Comparison of ENCODE assay signal across 25 cellular contexts in genomic region chr2:207320381-207321159, GRCh38.
DNase-seq lines count a peak whose midpoint lies in the region; ATAC-seq, FAIRE-seq and TF ChIP-seq lines count a peak whose summit lies in the region.
"Had no signal": no experiment of that assay in that cellular context is flagged by ENCODE, and none has a peak within 500 bp of the region (broad histone marks: within the 10 kb centered on the region; RNA-seq: fewer than 3 reads in every experiment).

No MANE protein-coding gene starts in this region.

- H3K4me1 Mint-ChIP-seq in HFFc6 (ENCODE audit: low read depth) = peaks cover 31% of the 10 kb centered on the region
- H3K4me1 Mint-ChIP-seq in neural progenitor cell = peaks cover 16% of the 10 kb centered on the region
- H3K4me1 Mint-ChIP-seq: CD8-positive, alpha-beta memory T cell had no signal

- H3K23me2 ChIP-seq in H1 (ENCODE audit: low read depth, low read length) = no peaks in the 10 kb centered on the region

- no peak overlapping the region for H4K91ac ChIP-seq in H1 (replicated peaks; ENCODE audit: insufficient read length, low read length)

- ATAC-seq in HG03469 (IDR thresholded peaks at IDR 0.05; ENCODE audit: unreplicated experiment) = no peak
- ATAC-seq: activated CD8-positive, alpha-beta memory T cell treated with anti-CD3 and anti-CD28 coated beads, Interleukin-2, amount 10 ng/mL, durations not matched to agents 7 days and 5 days; activated naive CD4-positive, alpha-beta T cell treated with anti-CD3 and anti-CD28 coated beads, Interleukin-2, amount 50 U/mL, for 72 hours had no signal

- H3K4me2 ChIP-seq in H1 (ENCODE audit: insufficient read depth in 1 of 2, low read depth in 2 of 2, low read length in 2 of 2) = no peak overlapping the region
- H3K4me2 ChIP-seq in neural progenitor cell = no peak overlapping the region

- H3K23ac ChIP-seq in H1 (ENCODE audit: insufficient read length) = no peak overlapping the region

- no peak for TF ChIP-seq POLR2A in H1 (IDR thresholded peaks at IDR 0.05; ENCODE audit: control extremely low read depth in 1 of 2, low read depth in 2 of 2, low read length in 2 of 2)

- no peak overlapping the region for H4K5ac ChIP-seq in H1 (ENCODE audit: insufficient read length, low read depth, low read length)

- FAIRE-seq in H1 (lab: Jason Lieb, UNC) (no peak), RCC 7860 (lab: Jason Lieb, UNC) (no peak)
- FAIRE-seq: GM12891 had no signal

- no peak for TF ChIP-seq RAD21 in H1 (IDR thresholded peaks at IDR 0.05 in 1 of 2, conservative IDR thresholded peaks at IDR 0.05 in 1 of 2; ENCODE audit: low read depth in 2 of 2, low read length in 2 of 2)

- no peaks in the 10 kb centered on the region for H3K36me3 ChIP-seq in H1 (ENCODE audit: control insufficient read depth in 2 of 4, insufficient read depth in 4 of 4, low read length in 3 of 4)
- no peaks in the 10 kb centered on the region for H3K36me3 ChIP-seq in neural progenitor cell
- H3K36me3 ChIP-seq: lower lobe of right lung, ovary, right atrium auricular region had no signal

- H3K27ac ChIP-seq in AG04450 (ENCODE audit: low read depth, low read length) (no peak overlapping the region), H1 (ENCODE audit: low read depth, low read length) (no peak overlapping the region), neural progenitor cell (no peak overlapping the region)
- H3K27ac ChIP-seq: lower lobe of right lung, ovary, right atrium auricular region had no signal

- H4K20me1 ChIP-seq in H1 (replicated peaks in 1 of 2; ENCODE audit: control insufficient read depth in 1 of 2, insufficient read depth in 2 of 2, low read length in 2 of 2) (no peaks in the 10 kb centered on the region), neural progenitor cell (ENCODE audit: low read depth) (no peaks in the 10 kb centered on the region)

- H3K4me3 ChIP-seq in AG04450 (ENCODE audit: low read depth, low read length) (no peak overlapping the region), H1 (ENCODE audit: extremely low read depth in 1 of 4, insufficient read depth in 2 of 4, low read depth in 3 of 4, low read length in 4 of 4) (no peak overlapping the region), neural progenitor cell (no peak overlapping the region)
- H3K4me3 ChIP-seq: lower lobe of right lung, ovary, right atrium auricular region had no signal

- H3K4me1 ChIP-seq in H1 (replicated peaks in 1 of 4; ENCODE audit: control insufficient read depth in 3 of 4, insufficient read depth in 4 of 4, low read length in 3 of 4) = no peaks in the 10 kb centered on the region
- no peaks in the 10 kb centered on the region for H3K4me1 ChIP-seq in neural progenitor cell
- H3K4me1 ChIP-seq: lower lobe of right lung, right atrium auricular region had no signal

- TF ChIP-seq CTCF in AG04450 (IDR thresholded peaks at IDR 0.05; ENCODE audit: low read depth, low read length) (peak; percentile 24; the same call in 1 of the 2 replicates), HFFc6 (IDR thresholded peaks at IDR 0.05) (peak; percentile 45), H1 (IDR thresholded peaks at IDR 0.05; ENCODE audit: control extremely low read depth in 1 of 3, insufficient read depth in 1 of 3, low read depth in 1 of 3, low read length in 3 of 3) (peak in 1 of 3 experiments; percentile 6; a peak in 1 of 4 replicates), neural progenitor cell (IDR thresholded peaks at IDR 0.05) (peak; percentile 23)

- no peak overlapping the region for H3K4ac ChIP-seq in H1 (replicated peaks; ENCODE audit: insufficient read length, low read depth, low read length)

- H3F3A ChIP-seq in neural progenitor cell (ENCODE audit: low read depth) = no peaks in the 10 kb centered on the region

- no peak for TF ChIP-seq EP300 in H1 (IDR thresholded peaks at IDR 0.05; ENCODE audit: borderline replicate concordance in 1 of 2, low read depth in 2 of 2, low read length in 2 of 2)

- H3K56ac ChIP-seq in H1 (replicated peaks; ENCODE audit: insufficient read length, low read depth, low read length) = no peak overlapping the region

- no peak overlapping the region for H2BK20ac ChIP-seq in H1 (ENCODE audit: low read length)

- H3K27me3 ChIP-seq in AG04450 (ENCODE audit: control insufficient read depth, insufficient read depth, low read length) (no peaks in the 10 kb centered on the region), H1 (replicated peaks in 1 of 4; ENCODE audit: control insufficient read depth in 3 of 4, extremely low read depth in 1 of 4, insufficient read depth in 3 of 4, low read length in 3 of 4) (no peaks in the 10 kb centered on the region), neural progenitor cell (no peaks in the 10 kb centered on the region)
- H3K27me3 ChIP-seq: ovary, right atrium auricular region had no signal

- CTCF ChIA-PET in AG04450 (lab: Charles Lee) (interaction anchor here (1.6 kb wide), 1 partner anchor 10 kb away, joined by 3 read pairs; no protein-coding TSS in a partner anchor), H1 (lab: Charles Lee; ENCODE audit: partially characterized antibody) (interaction anchor here (1.3 kb wide), 1 partner anchor 10 kb away, joined by 3 read pairs; no protein-coding TSS in a partner anchor)

- H2BK12ac ChIP-seq in H1 (ENCODE audit: low read depth, low read length) = no peak overlapping the region

- H3K36me3 Mint-ChIP-seq in HFFc6 (ENCODE audit: low read depth) = no peaks in the 10 kb centered on the region
- no peaks in the 10 kb centered on the region for H3K36me3 Mint-ChIP-seq in neural progenitor cell
- H3K36me3 Mint-ChIP-seq: type B pancreatic cell had no signal

- H2BK120ac ChIP-seq in H1 (replicated peaks; ENCODE audit: low read depth, low read length) = no peak overlapping the region

- peak overlapping the region; percentile 56; the same call in 1 of the 2 replicates for H2AFZ ChIP-seq in H1 (ENCODE audit: low read length)
- no peak overlapping the region for H2AFZ ChIP-seq in neural progenitor cell (replicated peaks)

- H3K14ac ChIP-seq in H1 (ENCODE audit: insufficient read length) = no peak overlapping the region

- H3K27ac Mint-ChIP-seq in HFFc6 = no peak overlapping the region
- no peak overlapping the region for H3K27ac Mint-ChIP-seq in neural progenitor cell
- H3K27ac Mint-ChIP-seq: activated CD8-positive, alpha-beta memory T cell treated with anti-CD3 and anti-CD28 coated beads, Interleukin-2, amount 10 ng/mL, durations not matched to agents 7 days and 5 days; activated naive CD4-positive, alpha-beta T cell treated with anti-CD3 and anti-CD28 coated beads, Interleukin-2, amount 50 U/mL, for 72 hours; activated T-helper 1 cell treated with anti-CD3 and anti-CD28 coated beads, Interleukin-12 subunit alpha, Interleukin-12 subunit beta, Interleukin-2, Interleukin-4 antibody, amounts not matched to agents 30 ng/mL and 10 ng/mL and 1 ng/mL, durations not matched to agents 14 hours and 24 hours and 36 hours; CD8-positive, alpha-beta memory T cell; type B pancreatic cell had no signal

- H3K79me1 ChIP-seq in H1 (ENCODE audit: low read depth, low read length) = no peaks in the 10 kb centered on the region

- no peaks in the 10 kb centered on the region for H3K9me3 Mint-ChIP-seq in HFFc6
- H3K9me3 Mint-ChIP-seq in neural progenitor cell = no peaks in the 10 kb centered on the region
- H3K9me3 Mint-ChIP-seq: activated T-helper 1 cell treated with anti-CD3 and anti-CD28 coated beads, Interleukin-12 subunit alpha, Interleukin-12 subunit beta, Interleukin-2, Interleukin-4 antibody, amounts not matched to agents 30 ng/mL and 10 ng/mL and 1 ng/mL, durations not matched to agents 14 hours and 24 hours and 36 hours; CD8-positive, alpha-beta memory T cell; type B pancreatic cell had no signal

- no peak overlapping the region for H2AK5ac ChIP-seq in H1 (ENCODE audit: low read depth, low read length)

- H3K4me3 Mint-ChIP-seq in HFFc6 (no peak overlapping the region), neural progenitor cell (no peak overlapping the region)
- H3K4me3 Mint-ChIP-seq: activated CD8-positive, alpha-beta memory T cell treated with anti-CD3 and anti-CD28 coated beads, Interleukin-2, amount 10 ng/mL, durations not matched to agents 7 days and 5 days; activated T-helper 1 cell treated with anti-CD3 and anti-CD28 coated beads, Interleukin-12 subunit alpha, Interleukin-12 subunit beta, Interleukin-2, Interleukin-4 antibody, amounts not matched to agents 30 ng/mL and 10 ng/mL and 1 ng/mL, durations not matched to agents 14 hours and 24 hours and 36 hours; CD8-positive, alpha-beta memory T cell; type B pancreatic cell had no signal

- H3K79me2 ChIP-seq in H1 (ENCODE audit: control insufficient read depth in 1 of 2, insufficient read depth in 2 of 2, low read length in 2 of 2) = no peaks in the 10 kb centered on the region
- H3K79me2 ChIP-seq in neural progenitor cell (ENCODE audit: low read depth) = no peaks in the 10 kb centered on the region

- no peak overlapping the region for H2BK15ac ChIP-seq in H1 (ENCODE audit: low read length)

- H3K9me3 ChIP-seq in AG04450 (ENCODE audit: control insufficient read depth, insufficient read depth, low read length) = no peaks in the 10 kb centered on the region
- no peaks in the 10 kb centered on the region for H3K9me3 ChIP-seq in H1 (ENCODE audit: insufficient read depth in 2 of 2, low read depth in 1 of 2, low read length in 1 of 2)
- no peaks in the 10 kb centered on the region for H3K9me3 ChIP-seq in neural progenitor cell (ENCODE audit: low read depth)
- H3K9me3 ChIP-seq: lower lobe of right lung, ovary, right atrium auricular region had no signal

- DNase-seq in AG04450 (ENCODE audit: low read depth, low spot score) = no peak
- DNase-seq in HFFc6 = no peak
- no peak for DNase-seq in H1 (ENCODE audit: low read depth in 1 of 2, low spot score in 2 of 2)
- DNase-seq in neural progenitor cell (ENCODE audit: low spot score) = no peak
- DNase-seq in SHP77 treated with DMSO at 0.1 percent for 48 hours (lab: John Stamatoyannopoulos, UW) = no peak
- no peak for DNase-seq in epidermal melanocyte (ENCODE audit: insufficient read length, low spot score)
- no peak for DNase-seq in RCC 7860 (ENCODE audit: low spot score)
- DNase-seq: ACHN; activated CD4-positive, alpha-beta T cell treated with anti-CD3 and anti-CD28 coated beads for 48 hours; activated CD8-positive, alpha-beta memory T cell treated with anti-CD3 and anti-CD28 coated beads, Interleukin-2, amount 10 ng/mL, durations not matched to agents 7 days and 5 days; aorta; CD8-positive, alpha-beta memory T cell; cerebellar nuclear complex; DMS79 treated with DMSO at 0.1 percent for 48 hours; effector CD4-positive, alpha-beta T cell; lower lobe of right lung; NCI-H1092 treated with DMSO at 0.1 percent for 48 hours; NCI-H2029 treated with DMSO at 0.1 percent for 48 hours; ovary had no signal

- POLR2A ChIA-PET in AG04450 (lab: Yijun Ruan, JAX) (no interaction called here), H1 (lab: Charles Lee; ENCODE audit: partially characterized antibody) (interaction anchor here (1.6 kb wide), 1 partner anchor 155 kb away, joined by 4 read pairs; the partner anchor contains the start of gene KLF7)

- H3K9ac ChIP-seq in H1 (replicated peaks in 1 of 4; ENCODE audit: extremely low read depth in 1 of 4, low read depth in 3 of 4, low read length in 3 of 4) (no peak overlapping the region), neural progenitor cell (no peak overlapping the region)

- no peak overlapping the region for H2BK5ac ChIP-seq in H1 (ENCODE audit: low read depth, low read length)

- H3K18ac ChIP-seq in H1 (ENCODE audit: extremely low read depth, low read length) = no peak overlapping the region

- H3K27me3 Mint-ChIP-seq in HFFc6 (ENCODE audit: insufficient read depth) = peaks cover 2% of the 10 kb centered on the region; the same call in 1 of the 2 replicates
- H3K27me3 Mint-ChIP-seq in neural progenitor cell (ENCODE audit: insufficient read depth, low read depth) = peaks cover 3% of the 10 kb centered on the region
- H3K27me3 Mint-ChIP-seq: type B pancreatic cell had no signal

- no peak overlapping the region for H4K8ac ChIP-seq in H1 (ENCODE audit: extremely low read depth, insufficient read depth, low read length)

- 88% methylated on average over 5 of the region's 5 CpGs; no CpG with 5 or more reads in 1 of the 2 experiments for WGBS in H1 (ENCODE audit: extremely low coverage in 1 of 2, insufficient coverage in 1 of 2, insufficient read length in 1 of 2, insufficient replicate concordance in 2 of 2, low coverage in 1 of 2, low lambda C conversion rate in 2 of 2, missing lambda C conversion rate in 1 of 2), 2 experiments
